In the genomic region with DNA sequence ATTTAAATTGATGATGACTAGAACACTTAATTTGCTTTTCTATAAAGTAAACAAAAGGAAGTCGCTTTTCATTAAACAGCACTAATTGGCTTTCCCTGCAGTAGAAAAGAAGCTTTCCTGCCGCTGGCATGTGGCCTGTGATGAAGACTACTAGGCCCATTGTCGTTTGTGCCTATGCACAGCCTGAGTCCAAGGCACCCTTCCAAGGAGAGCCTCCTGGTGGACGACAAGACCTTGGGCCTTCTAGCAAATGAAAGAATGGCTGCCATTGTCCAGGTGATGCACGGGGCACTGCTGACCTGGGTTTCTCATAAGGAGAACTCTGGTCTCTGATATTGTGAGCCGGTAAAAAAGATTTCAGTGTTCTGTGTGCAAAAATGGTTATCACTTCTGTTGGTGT, we compare ENCODE assay signal across 1 cellular context.
TF ChIP-seq lines count a peak whose summit lies in the region.

No MANE protein-coding gene starts in this region.

TF ChIP-seq in GM23338, 12 proteins besides CTCF, POLR2A, EP300 and RAD21 (continued from another document):
- TF ChIP-seq, protein P1, sequence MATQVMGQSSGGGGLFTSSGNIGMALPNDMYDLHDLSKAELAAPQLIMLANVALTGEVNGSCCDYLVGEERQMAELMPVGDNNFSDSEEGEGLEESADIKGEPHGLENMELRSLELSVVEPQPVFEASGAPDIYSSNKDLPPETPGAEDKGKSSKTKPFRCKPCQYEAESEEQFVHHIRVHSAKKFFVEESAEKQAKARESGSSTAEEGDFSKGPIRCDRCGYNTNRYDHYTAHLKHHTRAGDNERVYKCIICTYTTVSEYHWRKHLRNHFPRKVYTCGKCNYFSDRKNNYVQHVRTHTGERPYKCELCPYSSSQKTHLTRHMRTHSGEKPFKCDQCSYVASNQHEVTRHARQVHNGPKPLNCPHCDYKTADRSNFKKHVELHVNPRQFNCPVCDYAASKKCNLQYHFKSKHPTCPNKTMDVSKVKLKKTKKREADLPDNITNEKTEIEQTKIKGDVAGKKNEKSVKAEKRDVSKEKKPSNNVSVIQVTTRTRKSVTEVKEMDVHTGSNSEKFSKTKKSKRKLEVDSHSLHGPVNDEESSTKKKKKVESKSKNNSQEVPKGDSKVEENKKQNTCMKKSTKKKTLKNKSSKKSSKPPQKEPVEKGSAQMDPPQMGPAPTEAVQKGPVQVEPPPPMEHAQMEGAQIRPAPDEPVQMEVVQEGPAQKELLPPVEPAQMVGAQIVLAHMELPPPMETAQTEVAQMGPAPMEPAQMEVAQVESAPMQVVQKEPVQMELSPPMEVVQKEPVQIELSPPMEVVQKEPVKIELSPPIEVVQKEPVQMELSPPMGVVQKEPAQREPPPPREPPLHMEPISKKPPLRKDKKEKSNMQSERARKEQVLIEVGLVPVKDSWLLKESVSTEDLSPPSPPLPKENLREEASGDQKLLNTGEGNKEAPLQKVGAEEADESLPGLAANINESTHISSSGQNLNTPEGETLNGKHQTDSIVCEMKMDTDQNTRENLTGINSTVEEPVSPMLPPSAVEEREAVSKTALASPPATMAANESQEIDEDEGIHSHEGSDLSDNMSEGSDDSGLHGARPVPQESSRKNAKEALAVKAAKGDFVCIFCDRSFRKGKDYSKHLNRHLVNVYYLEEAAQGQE (IDR thresholded peaks at IDR 0.05; ENCODE audit: unreplicated experiment): no peak
- TF ChIP-seq, protein P2, sequence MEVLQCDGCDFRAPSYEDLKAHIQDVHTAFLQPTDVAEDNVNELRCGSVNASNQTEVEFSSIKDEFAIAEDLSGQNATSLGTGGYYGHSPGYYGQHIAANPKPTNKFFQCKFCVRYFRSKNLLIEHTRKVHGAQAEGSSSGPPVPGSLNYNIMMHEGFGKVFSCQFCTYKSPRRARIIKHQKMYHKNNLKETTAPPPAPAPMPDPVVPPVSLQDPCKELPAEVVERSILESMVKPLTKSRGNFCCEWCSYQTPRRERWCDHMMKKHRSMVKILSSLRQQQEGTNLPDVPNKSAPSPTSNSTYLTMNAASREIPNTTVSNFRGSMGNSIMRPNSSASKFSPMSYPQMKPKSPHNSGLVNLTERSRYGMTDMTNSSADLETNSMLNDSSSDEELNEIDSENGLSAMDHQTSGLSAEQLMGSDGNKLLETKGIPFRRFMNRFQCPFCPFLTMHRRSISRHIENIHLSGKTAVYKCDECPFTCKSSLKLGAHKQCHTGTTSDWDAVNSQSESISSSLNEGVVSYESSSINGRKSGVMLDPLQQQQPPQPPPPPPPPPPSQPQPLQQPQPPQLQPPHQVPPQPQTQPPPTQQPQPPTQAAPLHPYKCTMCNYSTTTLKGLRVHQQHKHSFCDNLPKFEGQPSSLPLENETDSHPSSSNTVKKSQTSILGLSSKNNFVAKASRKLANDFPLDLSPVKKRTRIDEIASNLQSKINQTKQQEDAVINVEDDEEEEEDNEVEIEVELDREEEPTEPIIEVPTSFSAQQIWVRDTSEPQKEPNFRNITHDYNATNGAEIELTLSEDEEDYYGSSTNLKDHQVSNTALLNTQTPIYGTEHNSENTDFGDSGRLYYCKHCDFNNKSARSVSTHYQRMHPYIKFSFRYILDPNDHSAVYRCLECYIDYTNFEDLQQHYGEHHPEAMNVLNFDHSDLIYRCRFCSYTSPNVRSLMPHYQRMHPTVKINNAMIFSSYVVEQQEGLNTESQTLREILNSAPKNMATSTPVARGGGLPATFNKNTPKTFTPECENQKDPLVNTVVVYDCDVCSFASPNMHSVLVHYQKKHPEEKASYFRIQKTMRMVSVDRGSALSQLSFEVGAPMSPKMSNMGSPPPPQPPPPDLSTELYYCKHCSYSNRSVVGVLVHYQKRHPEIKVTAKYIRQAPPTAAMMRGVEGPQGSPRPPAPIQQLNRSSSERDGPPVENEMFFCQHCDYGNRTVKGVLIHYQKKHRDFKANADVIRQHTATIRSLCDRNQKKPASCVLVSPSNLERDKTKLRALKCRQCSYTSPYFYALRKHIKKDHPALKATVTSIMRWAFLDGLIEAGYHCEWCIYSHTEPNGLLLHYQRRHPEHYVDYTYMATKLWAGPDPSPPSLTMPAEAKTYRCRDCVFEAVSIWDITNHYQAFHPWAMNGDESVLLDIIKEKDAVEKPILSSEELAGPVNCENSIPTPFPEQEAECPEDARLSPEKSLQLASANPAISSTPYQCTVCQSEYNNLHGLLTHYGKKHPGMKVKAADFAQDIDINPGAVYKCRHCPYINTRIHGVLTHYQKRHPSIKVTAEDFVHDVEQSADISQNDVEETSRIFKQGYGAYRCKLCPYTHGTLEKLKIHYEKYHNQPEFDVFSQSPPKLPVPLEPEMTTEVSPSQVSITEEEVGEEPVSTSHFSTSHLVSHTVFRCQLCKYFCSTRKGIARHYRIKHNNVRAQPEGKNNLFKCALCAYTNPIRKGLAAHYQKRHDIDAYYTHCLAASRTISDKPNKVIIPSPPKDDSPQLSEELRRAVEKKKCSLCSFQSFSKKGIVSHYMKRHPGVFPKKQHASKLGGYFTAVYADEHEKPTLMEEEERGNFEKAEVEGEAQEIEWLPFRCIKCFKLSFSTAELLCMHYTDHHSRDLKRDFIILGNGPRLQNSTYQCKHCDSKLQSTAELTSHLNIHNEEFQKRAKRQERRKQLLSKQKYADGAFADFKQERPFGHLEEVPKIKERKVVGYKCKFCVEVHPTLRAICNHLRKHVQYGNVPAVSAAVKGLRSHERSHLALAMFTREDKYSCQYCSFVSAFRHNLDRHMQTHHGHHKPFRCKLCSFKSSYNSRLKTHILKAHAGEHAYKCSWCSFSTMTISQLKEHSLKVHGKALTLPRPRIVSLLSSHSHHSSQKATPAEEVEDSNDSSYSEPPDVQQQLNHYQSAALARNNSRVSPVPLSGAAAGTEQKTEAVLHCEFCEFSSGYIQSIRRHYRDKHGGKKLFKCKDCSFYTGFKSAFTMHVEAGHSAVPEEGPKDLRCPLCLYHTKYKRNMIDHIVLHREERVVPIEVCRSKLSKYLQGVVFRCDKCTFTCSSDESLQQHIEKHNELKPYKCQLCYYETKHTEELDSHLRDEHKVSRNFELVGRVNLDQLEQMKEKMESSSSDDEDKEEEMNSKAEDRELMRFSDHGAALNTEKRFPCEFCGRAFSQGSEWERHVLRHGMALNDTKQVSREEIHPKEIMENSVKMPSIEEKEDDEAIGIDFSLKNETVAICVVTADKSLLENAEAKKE (CRISPR knock-in tag; IDR thresholded peaks at IDR 0.05): no peak
- TF ChIP-seq NANOG (IDR thresholded peaks at IDR 0.05; ENCODE audit: borderline replicate concordance) (no peak), ZNF114 (CRISPR knock-in tag; IDR thresholded peaks at IDR 0.05) (no peak), CREB1 (CRISPR knock-in tag; IDR thresholded peaks at IDR 0.05; ENCODE audit: low read depth) (no peak), ZNF331 (CRISPR knock-in tag; IDR thresholded peaks at IDR 0.05; ENCODE audit: low read depth) (no peak), EZH2phosphoT487 (IDR thresholded peaks at IDR 0.05; ENCODE audit: unreplicated experiment) (no peak)
- TF ChIP-seq, protein P3, sequence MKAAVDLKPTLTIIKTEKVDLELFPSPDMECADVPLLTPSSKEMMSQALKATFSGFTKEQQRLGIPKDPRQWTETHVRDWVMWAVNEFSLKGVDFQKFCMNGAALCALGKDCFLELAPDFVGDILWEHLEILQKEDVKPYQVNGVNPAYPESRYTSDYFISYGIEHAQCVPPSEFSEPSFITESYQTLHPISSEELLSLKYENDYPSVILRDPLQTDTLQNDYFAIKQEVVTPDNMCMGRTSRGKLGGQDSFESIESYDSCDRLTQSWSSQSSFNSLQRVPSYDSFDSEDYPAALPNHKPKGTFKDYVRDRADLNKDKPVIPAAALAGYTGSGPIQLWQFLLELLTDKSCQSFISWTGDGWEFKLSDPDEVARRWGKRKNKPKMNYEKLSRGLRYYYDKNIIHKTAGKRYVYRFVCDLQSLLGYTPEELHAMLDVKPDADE (IDR thresholded peaks at IDR 0.05): no peak
